In the genomic region with DNA sequence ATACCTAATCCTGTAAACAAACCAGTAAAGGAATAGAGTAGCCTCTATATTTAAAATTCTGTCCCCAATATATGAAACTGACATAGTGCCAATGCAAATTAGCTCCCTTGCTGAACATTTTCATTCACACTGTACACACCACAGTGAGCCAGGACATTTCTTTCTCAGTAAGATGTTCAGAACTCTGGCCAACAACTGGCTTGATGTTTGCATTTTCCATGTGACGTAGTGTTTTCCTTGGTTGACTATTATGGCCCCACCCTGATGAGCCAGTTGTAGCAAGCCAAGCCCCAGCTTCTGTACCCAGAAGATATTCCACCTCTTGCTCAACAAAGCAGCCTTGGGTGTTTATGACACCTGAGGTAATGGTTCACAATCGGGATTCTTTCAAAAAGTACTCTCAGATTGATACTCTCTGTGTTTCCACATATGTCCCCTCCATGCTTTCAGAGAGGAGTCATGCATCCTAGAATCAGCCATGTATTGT, we compare ENCODE assay signal across 8 cellular contexts. TPM values are rescaled to one million over a fixed set of nuclear protein-coding genes. Genes with fewer than 3 reads are reported as not detected.
DNase-seq lines count a peak whose midpoint lies in the region; ATAC-seq, FAIRE-seq and TF ChIP-seq lines count a peak whose summit lies in the region.

No MANE protein-coding gene starts in this region.

- H3K4me3 Mint-ChIP-seq in activated naive CD8-positive, alpha-beta T cell = peak overlapping the region; percentile 18
- no peak overlapping the region for H3K4me3 Mint-ChIP-seq in activated naive CD8-positive, alpha-beta T cell treated with anti-CD3 and anti-CD28 coated beads, Interleukin-2, amount 50 U/mL, for 24 hours
- H3K4me3 Mint-ChIP-seq in type B pancreatic cell = peak overlapping the region; percentile 78

- no peaks in the 10 kb centered on the region for H3K9me3 Mint-ChIP-seq in activated naive CD8-positive, alpha-beta T cell (ENCODE audit: low read depth)
- H3K9me3 Mint-ChIP-seq in activated naive CD8-positive, alpha-beta T cell treated with anti-CD3 and anti-CD28 coated beads, Interleukin-2, amount 50 U/mL, for 24 hours = no peaks in the 10 kb centered on the region
- H3K9me3 Mint-ChIP-seq in type B pancreatic cell = no peaks in the 10 kb centered on the region

- no peaks in the 10 kb centered on the region for H3K36me3 Mint-ChIP-seq in activated naive CD8-positive, alpha-beta T cell
- no peaks in the 10 kb centered on the region for H3K36me3 Mint-ChIP-seq in activated naive CD8-positive, alpha-beta T cell treated with anti-CD3 and anti-CD28 coated beads, Interleukin-2, amount 50 U/mL, for 24 hours (ENCODE audit: low read depth)
- H3K36me3 Mint-ChIP-seq in type B pancreatic cell = no peaks in the 10 kb centered on the region

- H3K27me3 ChIP-seq in bronchial epithelial cell (ENCODE audit: control insufficient read depth, insufficient read depth, low read length) = no peaks in the 10 kb centered on the region

- H3K4me1 Mint-ChIP-seq in activated naive CD8-positive, alpha-beta T cell (ENCODE audit: low read depth) = peaks cover 49% of the 10 kb centered on the region
- H3K4me1 Mint-ChIP-seq in activated naive CD8-positive, alpha-beta T cell treated with anti-CD3 and anti-CD28 coated beads, Interleukin-2, amount 50 U/mL, for 24 hours = peaks cover 50% of the 10 kb centered on the region
- H3K4me1 Mint-ChIP-seq in type B pancreatic cell (ENCODE audit: unreplicated experiment) = peaks cover 35% of the 10 kb centered on the region

- H3K27me3 Mint-ChIP-seq in activated naive CD8-positive, alpha-beta T cell = no peaks in the 10 kb centered on the region
- H3K27me3 Mint-ChIP-seq in activated naive CD8-positive, alpha-beta T cell treated with anti-CD3 and anti-CD28 coated beads, Interleukin-2, amount 50 U/mL, for 24 hours = no peaks in the 10 kb centered on the region
- H3K27me3 Mint-ChIP-seq in type B pancreatic cell = no peaks in the 10 kb centered on the region

- H3K36me3 ChIP-seq in bronchial epithelial cell (ENCODE audit: control insufficient read depth, insufficient read depth, low read length) = no peaks in the 10 kb centered on the region

- H3K4me3 ChIP-seq in bronchial epithelial cell (ENCODE audit: low read depth, low read length) = no peak overlapping the region

- TF ChIP-seq CTCF in bronchial epithelial cell (IDR thresholded peaks at IDR 0.05; ENCODE audit: insufficient read depth, low read length, severe bottlenecking) (no peak), type B pancreatic cell (conservative IDR thresholded peaks at IDR 0.05) (no peak)

- FAIRE-seq in bronchial epithelial cell (lab: Jason Lieb, UNC) = peak; percentile 98

- no peak for ATAC-seq in activated naive CD8-positive, alpha-beta T cell treated with anti-CD3 and anti-CD28 coated beads, Interleukin-2, amount 50 U/mL, for 24 hours
- ATAC-seq in HG03280 (IDR thresholded peaks at IDR 0.05; ENCODE audit: unreplicated experiment) = peak; percentile 37

- DNase-seq in activated naive CD8-positive, alpha-beta T cell treated with anti-CD3 and anti-CD28 coated beads, Interleukin-2, amount 50 U/mL, for 24 hours = no peak
- DNase-seq in bronchial epithelial cell (ENCODE audit: low read depth) (peak; percentile 99), type B pancreatic cell (ENCODE audit: extremely low spot score, unreplicated experiment) (no peak), HK-2 (ENCODE audit: unreplicated experiment) (no peak), NCI-H1092 treated with DMSO at 0.1 percent for 48 hours (lab: John Stamatoyannopoulos, UW) (no peak)
- no peak for DNase-seq in activated naive CD4-positive, alpha-beta T cell (lab: John Stamatoyannopoulos, UW)

- H3K27ac Mint-ChIP-seq in activated naive CD8-positive, alpha-beta T cell = peak overlapping the region; percentile 23
- H3K27ac Mint-ChIP-seq in activated naive CD8-positive, alpha-beta T cell treated with anti-CD3 and anti-CD28 coated beads, Interleukin-2, amount 50 U/mL, for 24 hours = no peak overlapping the region
- peak overlapping the region; percentile 97 for H3K27ac Mint-ChIP-seq in type B pancreatic cell

RNA-seq across cellular contexts. Expression of a gene that starts 17.7 kb away (rescaled TPM):
- total RNA-seq in bronchial epithelial cell = 1,561 and 3,061 TPM in 2 replicates
- 923 and 5,513 TPM in 2 replicates for total RNA-seq in type B pancreatic cell (ENCODE audit: low replicate concordance)
